Comparison of ENCODE assay signal across 11 cellular contexts in genomic region chrX:71636438-71637252, GRCh38. TPM values are rescaled to one million over a fixed set of nuclear protein-coding genes. Genes with fewer than 3 reads are reported as not detected.
DNase-seq lines count a peak whose midpoint lies in the region; ATAC-seq and TF ChIP-seq lines count a peak whose summit lies in the region.
"Had no signal": no experiment of that assay in that cellular context is flagged by ENCODE, and none has a peak within 500 bp of the region (broad histone marks: within the 10 kb centered on the region; RNA-seq: fewer than 3 reads in every experiment).

No MANE protein-coding gene starts in this region.

- no peak for TF ChIP-seq CTCF in OCI-LY1 (IDR thresholded peaks at IDR 0.05; ENCODE audit: low read length)
- no peak for TF ChIP-seq CTCF in heart right ventricle (IDR thresholded peaks at IDR 0.05)
- no peak for TF ChIP-seq CTCF in A673 (conservative IDR thresholded peaks at IDR 0.05; ENCODE audit: low read depth, low read length)

- POLR2A ChIA-PET in A673 (lab: Charles Lee; ENCODE audit: low non-redundant PET), result no interaction called here

- H3F3A ChIP-seq in OCI-LY1 (ENCODE audit: insufficient read depth, low read length), result no peaks in the 10 kb centered on the region

- no peaks in the 10 kb centered on the region for H4K20me1 ChIP-seq in OCI-LY1 (ENCODE audit: insufficient read depth, low read length)

- no peak overlapping the region for H3K4me3 ChIP-seq in OCI-LY1 (ENCODE audit: low read depth, low read length, poor library complexity, severe bottlenecking)
- no peak overlapping the region for H3K4me3 ChIP-seq in heart right ventricle
- no peak overlapping the region for H3K4me3 ChIP-seq in A673 (ENCODE audit: low read depth, low read length, poor library complexity, severe bottlenecking)
- H3K4me3 ChIP-seq: right lobe of liver had no signal

- no peak overlapping the region for H3K9ac ChIP-seq in OCI-LY1 (ENCODE audit: low read length)

- H3K4me1 ChIP-seq in OCI-LY1 (ENCODE audit: insufficient read depth, low read length, severe bottlenecking) (peaks cover 21% of the 10 kb centered on the region), heart right ventricle (peaks cover 0 to 12% (median 0%) of the 10 kb centered on the region in 9 donors), A673 (ENCODE audit: insufficient read depth, low read length, poor library complexity, severe bottlenecking) (no peaks in the 10 kb centered on the region)
- H3K4me1 ChIP-seq: right lobe of liver had no signal

- peak; percentile 71 for DNase-seq in DMS 273 (lab: John Stamatoyannopoulos, UW; ENCODE audit: unreplicated experiment)
- DNase-seq in heart right ventricle, result no peak
- no peak for DNase-seq in activated CD8-positive, alpha-beta memory T cell treated with anti-CD3 and anti-CD28 coated beads, Interleukin-2, amount 50 U/mL, for 48 hours
- no peak for DNase-seq in NCI-H146 (lab: John Stamatoyannopoulos, UW)
- no peak for DNase-seq in A673 (ENCODE audit: low spot score)
- DNase-seq: endodermal cell, kidney, right lobe of liver had no signal

- H3K9me3 ChIP-seq in OCI-LY1 (ENCODE audit: low read length) (no peaks in the 10 kb centered on the region), heart right ventricle (no peaks in the 10 kb centered on the region), A673 (ENCODE audit: low read depth, low read length, poor library complexity, severe bottlenecking) (no peaks in the 10 kb centered on the region)
- H3K9me3 ChIP-seq: right lobe of liver had no signal

- no peaks in the 10 kb centered on the region for H3K79me2 ChIP-seq in OCI-LY1 (ENCODE audit: insufficient read depth, low read length)

- no peak overlapping the region for H3K27ac ChIP-seq in OCI-LY1 (ENCODE audit: low read depth, low read length, poor library complexity, severe bottlenecking)
- H3K27ac ChIP-seq in heart right ventricle, result no peak overlapping the region
- H3K27ac ChIP-seq in A673 (ENCODE audit: low read depth, low read length, poor library complexity, severe bottlenecking), result no peak overlapping the region
- H3K27ac ChIP-seq: right lobe of liver had no signal

- no peaks in the 10 kb centered on the region for H3K27me3 ChIP-seq in OCI-LY1 (ENCODE audit: insufficient read depth, low read length)
- H3K27me3 ChIP-seq in heart right ventricle, result peaks cover 0 to under 1% (median 0%) of the 10 kb centered on the region in 7 donors
- H3K27me3 ChIP-seq in A673 (replicated peaks; ENCODE audit: insufficient read depth, low read depth, low read length, poor library complexity), result no peaks in the 10 kb centered on the region
- H3K27me3 ChIP-seq: right lobe of liver had no signal

- H3K4me2 ChIP-seq in OCI-LY1 (ENCODE audit: low read length), result peak overlapping the region; percentile 23

- H3K36me3 ChIP-seq in OCI-LY1 (ENCODE audit: insufficient read depth, low read length) (no peaks in the 10 kb centered on the region), heart right ventricle (no peaks in the 10 kb centered on the region), A673 (ENCODE audit: insufficient read depth, low read length, poor library complexity, severe bottlenecking) (no peaks in the 10 kb centered on the region)
- H3K36me3 ChIP-seq: right lobe of liver had no signal

- intact Hi-C loops in heart right ventricle (cut with DNase I) (loop anchor here in 1 of 10 donors (5.0 kb wide), 1 partner anchor 54 kb away; no protein-coding TSS in a partner anchor), A673 (cut with micrococcal nuclease; ENCODE audit: unreplicated experiment) (no loop called here)

- H2AFZ ChIP-seq in OCI-LY1 (ENCODE audit: low read length), result no peak overlapping the region; the same call in 1 of the 2 replicates

- ATAC-seq in GM19351 (IDR thresholded peaks at IDR 0.05; ENCODE audit: unreplicated experiment) (peak; percentile 46), heart right ventricle (peak in 6 of 8 donors; percentile 37 to 78 (median 68)), GM18520 (IDR thresholded peaks at IDR 0.05; ENCODE audit: unreplicated experiment) (no peak)

- BruUV-seq in A673 (replicated peaks; lab: Mats Ljungman, UMichigan), result no TSS peak

- no peaks in the 10 kb centered on the region for H3K9me2 ChIP-seq in OCI-LY1 (ENCODE audit: low read depth, low read length)

- 70% methylated on average over 9 of the region's 9 CpGs for WGBS in heart right ventricle, 2 donors

- CTCF ChIA-PET in A673 (lab: Charles Lee), result no interaction called here

RNA-seq across cellular contexts. Expression of gene CXCR3, which starts 18.3 kb away (rescaled TPM):
- total RNA-seq in heart right ventricle (1 to 10 TPM in 1 of 10 donors, under 1 TPM in 3, not detected in 6; 0.17 to 2.7 (median 0.38) TPM), A673 (2021) (not detected in 2 replicates)
- under 1 TPM; 0.10 to 0.15 TPM for polyA plus RNA-seq in heart right ventricle
- total RNA-seq: endodermal cell had no signal

RNA-seq across cellular contexts. Expression of gene GCNA, which starts 58.4 kb away (rescaled TPM):
- total RNA-seq in heart right ventricle (1 to 10 TPM in 7 of 10 donors, under 1 TPM in 3; 0.53 to 2.7 (median 1.2) TPM), A673 (2021) (1.8 and 3.0 TPM in 2 replicates)
- polyA plus RNA-seq in heart right ventricle, result 1 to 10 TPM; 1.5 to 1.7 TPM
